ENCODE assay signal across 1 cellular context in genomic region chr4:189202182-189202868, GRCh38.
A peak's percentile ranks its signal among the peaks of the same experiment; 100 is the strongest.
TF ChIP-seq lines count a peak whose summit lies in the region.

No MANE protein-coding gene starts in this region.

TF ChIP-seq in SK-N-SH, 30 proteins besides CTCF, POLR2A, EP300 and RAD21 (continued from another document):
- TF ChIP-seq RCOR1 (IDR thresholded peaks at IDR 0.05; ENCODE audit: low read length) (no peak), FOXJ3 (CRISPR knock-in tag; IDR thresholded peaks at IDR 0.05) (no peak), MXI1 (IDR thresholded peaks at IDR 0.05; ENCODE audit: low read depth, low read length) (peak; percentile 13; the same call in 1 of the 2 replicates), TCF12 (IDR thresholded peaks at IDR 0.05) (no peak), JUND (IDR thresholded peaks at IDR 0.05) (no peak), ELF1 (IDR thresholded peaks at IDR 0.05) (no peak), USF1 (IDR thresholded peaks at IDR 0.05; ENCODE audit: borderline replicate concordance, low read depth) (no peak), MEF2A (IDR thresholded peaks at IDR 0.05; ENCODE audit: borderline replicate concordance, low read depth) (no peak), NRF1 (IDR thresholded peaks at IDR 0.05; ENCODE audit: low read depth, low read length) (no peak)
- TF ChIP-seq, protein P1, sequence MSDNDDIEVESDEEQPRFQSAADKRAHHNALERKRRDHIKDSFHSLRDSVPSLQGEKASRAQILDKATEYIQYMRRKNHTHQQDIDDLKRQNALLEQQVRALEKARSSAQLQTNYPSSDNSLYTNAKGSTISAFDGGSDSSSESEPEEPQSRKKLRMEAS (IDR thresholded peaks at IDR 0.05; ENCODE audit: low read depth), result 0 out of 2 replicates have a peak, but pooled peaks have one; percentile 17
